1 cellular context compared by ENCODE assay signal in genomic region chr3:135558150-135558549, GRCh38.
TF ChIP-seq lines count a peak whose summit lies in the region.

No MANE protein-coding gene starts in this region.

TF ChIP-seq in K562, 482 proteins besides CTCF, POLR2A, EP300 and RAD21 (continued from another document):
- TF ChIP-seq ZNF609 (CRISPR knock-in tag; IDR thresholded peaks at IDR 0.05; ENCODE audit: borderline replicate concordance) = no peak
